Comparison of ENCODE assay signal across 1 cellular context in genomic region chr13:109973279-109973678, GRCh38.
TF ChIP-seq lines count a peak whose summit lies in the region.

No MANE protein-coding gene starts in this region.

TF ChIP-seq in H1, 55 proteins besides CTCF, POLR2A, EP300 and RAD21 (continued from another document):
- no peak for TF ChIP-seq POU5F1 (IDR thresholded peaks at IDR 0.05; ENCODE audit: low read depth, low read length)
